8 cellular contexts compared by ENCODE assay signal in genomic region chr12:46372852-46373302, GRCh38. TPM values are rescaled to one million over a fixed set of nuclear protein-coding genes. Genes with fewer than 3 reads are reported as not detected.
DNase-seq lines count a peak whose midpoint lies in the region; ATAC-seq, FAIRE-seq and TF ChIP-seq lines count a peak whose summit lies in the region.

No MANE protein-coding gene starts in this region.

- TF ChIP-seq EP300 in HepG2 (IDR thresholded peaks at IDR 0.05; ENCODE audit: low read depth in 2 of 2, low read length in 2 of 2), result 0 out of 4 replicates have a peak, but pooled peaks of 1 of the 2 experiments have one; percentile 1
- TF ChIP-seq EP300 in HepG2 (CRISPR knock-in tag; IDR thresholded peaks at IDR 0.05; ENCODE audit: borderline replicate concordance), result no peak

- no peak overlapping the region for H2AFZ ChIP-seq in HepG2 (ENCODE audit: low read length)

- POLR2A ChIA-PET in HepG2 (lab: Yijun Ruan, JAX), result interaction anchor here (0.7 to 4.5 kb wide), 15 partner anchors 9 to 291 kb away, joined by 3 to 91 read pairs (median 5); no protein-coding TSS in a partner anchor

- no peak for TF ChIP-seq RAD21 in HepG2 (CRISPR knock-in tag; IDR thresholded peaks at IDR 0.05)

- H3K4me2 ChIP-seq in HepG2 (ENCODE audit: low read depth, low read length), result peak overlapping the region; percentile 86

- H3K9ac ChIP-seq in HepG2 (ENCODE audit: insufficient read depth, low read depth, low read length), result peak overlapping the region; percentile 98

- H3K4me3 ChIP-seq in cardiac muscle cell (peak overlapping the region; percentile 99), HepG2 (replicated peaks in 1 of 3; ENCODE audit: insufficient read depth in 1 of 3, low read depth in 2 of 3, low read length in 3 of 3) (peak overlapping the region; percentile 84 to 96 (median 94)), thymus (ENCODE audit: low read length) (peak overlapping the region; percentile 100)

- H4K20me1 ChIP-seq in HepG2 (ENCODE audit: insufficient read depth, low read length), result peaks cover 47% of the 10 kb centered on the region

- H3K27ac ChIP-seq in cardiac muscle cell, result peak overlapping the region; percentile 94
- H3K27ac ChIP-seq in adipose tissue (ENCODE audit: low read depth, low read length), result peak overlapping the region; percentile 71
- H3K27ac ChIP-seq in HepG2 (ENCODE audit: extremely low read length, insufficient read depth, low read length), result peak overlapping the region; percentile 92
- H3K27ac ChIP-seq in thymus (ENCODE audit: low read depth), result peak overlapping the region; percentile 94

- WGBS in adipose tissue, 3 donors, result 0 to 1% (median 0%) methylated on average over 10 to 16 of the region's 16 CpGs
- 0% methylated on average over 3 of the region's 16 CpGs for WGBS in HepG2 (ENCODE audit: low lambda C conversion rate)
- under 1% methylated on average over 16 of the region's 16 CpGs for WGBS in thymus

- TF ChIP-seq CTCF in cardiac muscle cell (IDR thresholded peaks at IDR 0.05; ENCODE audit: low read depth, low read length) (no peak), HepG2 (CRISPR knock-in tag; IDR thresholded peaks at IDR 0.05) (no peak)

- FAIRE-seq in HepG2 (lab: Jason Lieb, UNC), result no peak

- CTCF ChIA-PET in HepG2 (lab: Yijun Ruan, JAX; ENCODE audit: low intra/inter-chr PET ratio, low total read pairs), result interaction anchor here (1.1 kb wide), 1 partner anchor 288 kb away, joined by 3 read pairs; no protein-coding TSS in a partner anchor

- H3K79me2 ChIP-seq in HepG2 (ENCODE audit: insufficient read depth, low read length), result peaks cover 69% of the 10 kb centered on the region

- H3K4me1 ChIP-seq in cardiac muscle cell (ENCODE audit: low read depth) (peaks cover 19% of the 10 kb centered on the region), HepG2 (ENCODE audit: insufficient read depth, low read length) (peaks cover 56% of the 10 kb centered on the region), thymus (ENCODE audit: control insufficient read depth, insufficient read depth, low read length) (peaks cover 22% of the 10 kb centered on the region)

- H3K9me3 ChIP-seq in cardiac muscle cell (ENCODE audit: low read depth) (no peaks in the 10 kb centered on the region), HepG2 (ENCODE audit: low read length) (no peaks in the 10 kb centered on the region), thymus (ENCODE audit: control insufficient read depth) (no peaks in the 10 kb centered on the region)

- no TSS peak for BruUV-seq in HepG2 (replicated peaks; lab: Mats Ljungman, UMichigan)

- no peak for DNase-seq in cardiac muscle cell (ENCODE audit: low read depth in 1 of 2, low spot score in 1 of 2)
- no peak for DNase-seq in Right ventricle myocardium inferior (ENCODE audit: missing footprints)
- no peak for DNase-seq in HepG2 (ENCODE audit: low spot score)
- no peak for DNase-seq in superior temporal gyrus (ENCODE audit: extremely low spot score)

- intact Hi-C loops in Right ventricle myocardium inferior (cut with DNase I) (loop anchor here (1.0 to 5.0 kb wide), 4 partner anchors 10 to 381 kb away; partner anchors contain the start of gene SCAF11), HepG2 (cut with micrococcal nuclease; ENCODE audit: unreplicated experiment) (loop anchor here (1.0 to 5.0 kb wide), 5 partner anchors 10 to 304 kb away; no protein-coding TSS in a partner anchor)

- in situ Hi-C loops in HepG2 (cut with HindIII; ENCODE audit: extremely low pct_ligation_motif_present, low pct_unique_long_range_greater_than_20kb), result loop anchor here (5.0 kb wide), 2 partner anchors 119 to 289 kb away; no protein-coding TSS in a partner anchor

- ATAC-seq in Right ventricle myocardium inferior (no peak), HepG2 (no peak), HG03280 (IDR thresholded peaks at IDR 0.05; ENCODE audit: unreplicated experiment) (no peak), HG02678 (IDR thresholded peaks at IDR 0.05; ENCODE audit: unreplicated experiment) (no peak)

- no peak for TF ChIP-seq POLR2A in HepG2 (IDR thresholded peaks at IDR 0.05; ENCODE audit: insufficient read depth in 1 of 2, low read depth in 2 of 2, low read length in 2 of 2)

- H3K36me3 ChIP-seq in cardiac muscle cell (peaks cover 26% of the 10 kb centered on the region), HepG2 (replicated peaks in 1 of 2; ENCODE audit: control insufficient read depth in 1 of 2, insufficient read depth in 2 of 2, low read length in 2 of 2) (peaks cover 18 to 37% of the 10 kb centered on the region in 2 experiments), thymus (ENCODE audit: control insufficient read depth, insufficient read depth) (peaks cover 25% of the 10 kb centered on the region)

- H3K27me3 ChIP-seq in cardiac muscle cell, result no peaks in the 10 kb centered on the region
- H3K27me3 ChIP-seq in HepG2 (ENCODE audit: control insufficient read depth in 1 of 2, insufficient read depth in 2 of 2, low read length in 2 of 2), result peaks cover 0 to 3% of the 10 kb centered on the region in 2 experiments; a peak in 2 of 5 replicates
- no peaks in the 10 kb centered on the region for H3K27me3 ChIP-seq in thymus (ENCODE audit: control insufficient read depth, insufficient read depth)

TF ChIP-seq in HepG2, 621 proteins besides CTCF, POLR2A, EP300 and RAD21 (continues in another document):
- TF ChIP-seq ZFP82 (CRISPR knock-in tag; IDR thresholded peaks at IDR 0.05; ENCODE audit: borderline replicate concordance) (no peak), GTF2F1 (IDR thresholded peaks at IDR 0.05; ENCODE audit: low read length) (no peak), POGK (CRISPR knock-in tag; conservative IDR thresholded peaks at IDR 0.05) (no peak), ZBTB7A (CRISPR knock-in tag; IDR thresholded peaks at IDR 0.05) (peak; percentile 50; the same call in 1 of the 2 replicates), ZNF704 (CRISPR knock-in tag; IDR thresholded peaks at IDR 0.05; ENCODE audit: borderline replicate concordance) (0 out of 2 replicates have a peak, but pooled peaks have one; percentile 26), THAP11 (CRISPR knock-in tag; IDR thresholded peaks at IDR 0.05) (no peak), ZNF782 (CRISPR knock-in tag; IDR thresholded peaks at IDR 0.05; ENCODE audit: borderline replicate concordance) (no peak), DMAP1 (CRISPR knock-in tag; IDR thresholded peaks at IDR 0.05) (no peak), HNF4G (IDR thresholded peaks at IDR 0.05; ENCODE audit: borderline replicate concordance, low read depth, low read length) (no peak), HNF4G (CRISPR knock-in tag; IDR thresholded peaks at IDR 0.05; ENCODE audit: borderline replicate concordance, low read depth) (0 out of 2 replicates have a peak, but pooled peaks have one; percentile 10), ZNF615 (CRISPR knock-in tag; IDR thresholded peaks at IDR 0.05; ENCODE audit: borderline replicate concordance) (0 out of 2 replicates have a peak, but pooled peaks have one; percentile 4), ZNF205 (CRISPR knock-in tag; IDR thresholded peaks at IDR 0.05) (no peak)

RNA-seq across cellular contexts. Expression of gene SLC38A2, which starts 0.3 kb away (rescaled TPM):
- total RNA-seq in cardiac muscle cell, result 169 and 201 TPM in 2 replicates
- 78.3 and 101 TPM in 2 replicates for polyA plus RNA-seq in cardiac muscle cell
- total RNA-seq in Right ventricle myocardium inferior, result 161 TPM
- polyA plus RNA-seq in adipose tissue, result 100 to 1,000 TPM in 1 of 3 donors, 10 to 100 TPM in 2; 39.5 to 114 (median 51.5) TPM
- total RNA-seq in HepG2 (2016; rRNA removed; fragmentation: Illumina TruSeq; extraction: Trizol), result 230 and 368 TPM in 2 replicates
- total RNA-seq in HepG2 (2016; cell fraction: cytosol; rRNA removed; fragmentation: Illumina TruSeq; extraction: Trizol; ENCODE audit: low read depth), result 31.8 and 45.4 TPM in 2 replicates
- total RNA-seq in HepG2 (2016; cell fraction: insoluble cytoplasmic fraction; rRNA removed; fragmentation: Illumina TruSeq; extraction: Trizol), result 210 and 375 TPM in 2 replicates
- total RNA-seq in HepG2 (2016; cell fraction: membrane; rRNA removed; fragmentation: Illumina TruSeq; extraction: Trizol), result 98.8 and 127 TPM in 2 replicates
- 947 and 961 TPM in 2 replicates for total RNA-seq in HepG2 (2016; cell fraction: nucleus; rRNA removed; fragmentation: Illumina TruSeq; extraction: Trizol)
- polyA plus RNA-seq in HepG2 (2011; rRNA removed), result 861 and 880 TPM in 2 replicates
- 346 and 636 TPM in 2 replicates for polyA plus RNA-seq in HepG2 (2011; cell fraction: cytosol; rRNA removed)
- 926 and 1,239 TPM in 2 replicates for polyA plus RNA-seq in HepG2 (2011; cell fraction: nucleus; rRNA removed)
- polyA plus RNA-seq in HepG2 (2012), result 836 and 868 TPM in 2 replicates
- 8.1 TPM in 2 replicates for polyA plus RNA-seq in HepG2 (2016; cell fraction: cytosol; fragmentation: Illumina TruSeq; extraction: Trizol; ENCODE audit: low read depth)
- polyA plus RNA-seq in HepG2 (2016; cell fraction: insoluble cytoplasmic fraction; fragmentation: Illumina TruSeq; extraction: Trizol; ENCODE audit: low read depth), result 138 and 148 TPM in 2 replicates
- polyA plus RNA-seq in HepG2 (2016; cell fraction: membrane; fragmentation: Illumina TruSeq; extraction: Trizol; ENCODE audit: low read depth), result 24.1 and 28.9 TPM in 2 replicates
- 882 and 909 TPM in 2 replicates for polyA plus RNA-seq in HepG2 (2016; cell fraction: nucleus; fragmentation: Illumina TruSeq; extraction: Trizol; ENCODE audit: insufficient read depth, low read depth)
- 406 and 1,055 TPM in 2 replicates for polyA minus RNA-seq in HepG2 (2011; rRNA and poly(A)+ RNA removed; ENCODE audit: low replicate concordance)
- 1,075 and 1,302 TPM in 2 replicates for polyA minus RNA-seq in HepG2 (2011; cell fraction: cytosol; rRNA and poly(A)+ RNA removed)
- polyA minus RNA-seq in HepG2 (2011; cell fraction: nucleus; rRNA and poly(A)+ RNA removed), result 2,125 and 2,864 TPM in 2 replicates
- 137 TPM for polyA plus RNA-seq in thymus
